1 cellular context compared by ENCODE assay signal in the genomic region with DNA sequence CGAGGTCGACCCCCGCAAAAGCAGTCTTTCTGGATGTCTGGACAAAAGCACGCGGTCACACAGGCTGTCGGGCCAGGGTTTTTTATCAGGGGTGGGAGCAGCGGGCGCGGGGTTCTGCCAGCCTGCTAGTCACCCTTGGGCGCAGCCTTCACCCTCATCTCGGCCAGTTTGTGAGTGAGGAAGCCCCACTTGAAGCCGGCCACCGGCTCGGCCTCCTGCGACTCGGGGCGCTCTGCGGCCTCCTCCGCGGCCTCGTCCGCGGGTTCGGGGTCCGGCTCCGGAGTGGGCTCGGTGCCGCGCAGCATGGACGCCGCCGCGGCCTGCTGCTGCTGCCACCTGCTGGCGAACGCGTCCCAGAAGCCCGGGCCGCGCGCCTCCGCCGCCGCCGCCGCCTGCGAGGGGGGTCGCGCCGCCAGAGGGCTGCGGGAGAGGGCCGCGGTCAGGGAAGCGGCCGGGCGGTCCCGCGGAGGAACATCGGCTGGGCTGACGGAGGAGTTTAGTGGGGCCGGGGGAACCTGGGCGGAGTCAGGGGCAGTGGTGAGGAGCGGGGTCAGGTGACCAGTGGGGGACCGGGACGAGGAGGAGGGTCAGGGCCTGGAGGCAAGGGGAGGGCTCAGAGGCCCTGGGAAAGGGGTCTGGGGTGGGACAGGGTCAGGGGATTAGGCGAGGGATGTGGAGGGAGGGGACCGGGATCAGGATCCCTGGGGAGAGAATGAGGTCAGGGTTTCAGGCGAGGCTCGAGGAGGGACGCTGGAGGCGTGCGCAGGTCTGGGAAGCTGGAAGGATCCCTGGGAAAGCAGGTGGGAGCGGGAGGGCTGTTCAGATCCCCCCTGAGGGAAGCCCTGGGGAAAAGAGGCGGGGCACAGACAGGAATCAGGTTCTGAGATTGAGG.
TF ChIP-seq lines count a peak whose summit lies in the region.

No MANE protein-coding gene starts in this region.

TF ChIP-seq in A549, 52 proteins besides CTCF, POLR2A, EP300 and RAD21:
- TF ChIP-seq CHD4 (IDR thresholded peaks at IDR 0.05; ENCODE audit: borderline replicate concordance) (no peak), SMC3 (IDR thresholded peaks at IDR 0.05) (peak; percentile 64), HDAC2 (IDR thresholded peaks at IDR 0.05) (no peak), NPAS2 (CRISPR knock-in tag; IDR thresholded peaks at IDR 0.05; ENCODE audit: borderline replicate concordance) (no peak), EHMT2 (IDR thresholded peaks at IDR 0.05; ENCODE audit: low read depth) (no peak), EHF (CRISPR knock-in tag; IDR thresholded peaks at IDR 0.05) (no peak), ESRRA (IDR thresholded peaks at IDR 0.05; ENCODE audit: borderline replicate concordance, low read length) (no peak), PHF8 (IDR thresholded peaks at IDR 0.05; ENCODE audit: borderline replicate concordance, low read depth) (no peak), RNF2 (IDR thresholded peaks at IDR 0.05; ENCODE audit: borderline replicate concordance, low read depth) (no peak), CBX2 (IDR thresholded peaks at IDR 0.05; ENCODE audit: borderline replicate concordance, low read depth) (no peak)
- TF ChIP-seq, protein P1, sequence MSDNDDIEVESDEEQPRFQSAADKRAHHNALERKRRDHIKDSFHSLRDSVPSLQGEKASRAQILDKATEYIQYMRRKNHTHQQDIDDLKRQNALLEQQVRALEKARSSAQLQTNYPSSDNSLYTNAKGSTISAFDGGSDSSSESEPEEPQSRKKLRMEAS (IDR thresholded peaks at IDR 0.05) = no peak
- TF ChIP-seq, protein P2, sequence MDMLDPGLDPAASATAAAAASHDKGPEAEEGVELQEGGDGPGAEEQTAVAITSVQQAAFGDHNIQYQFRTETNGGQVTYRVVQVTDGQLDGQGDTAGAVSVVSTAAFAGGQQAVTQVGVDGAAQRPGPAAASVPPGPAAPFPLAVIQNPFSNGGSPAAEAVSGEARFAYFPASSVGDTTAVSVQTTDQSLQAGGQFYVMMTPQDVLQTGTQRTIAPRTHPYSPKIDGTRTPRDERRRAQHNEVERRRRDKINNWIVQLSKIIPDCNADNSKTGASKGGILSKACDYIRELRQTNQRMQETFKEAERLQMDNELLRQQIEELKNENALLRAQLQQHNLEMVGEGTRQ (IDR thresholded peaks at IDR 0.05) = peak; percentile 54; the same call in 1 of the 2 replicates
